1 cellular context compared by ENCODE assay signal in genomic region chr4:188680004-188680666, GRCh38.
TF ChIP-seq lines count a peak whose summit lies in the region.

No MANE protein-coding gene starts in this region.

TF ChIP-seq in SK-N-SH, 30 proteins besides CTCF, POLR2A, EP300 and RAD21 (continued from another document):
- TF ChIP-seq REST (IDR thresholded peaks at IDR 0.05; ENCODE audit: low read depth, low read length) = no peak
- no peak for TF ChIP-seq EZH2phosphoT487 (IDR thresholded peaks at IDR 0.05; ENCODE audit: borderline replicate concordance, low read depth)
- no peak for TF ChIP-seq NRF1 (IDR thresholded peaks at IDR 0.05; ENCODE audit: low read depth, low read length)
